ENCODE assay signal across 9 cellular contexts in genomic region chr4:24988776-24989175, GRCh38. TPM values are rescaled to one million over a fixed set of nuclear protein-coding genes. Genes with fewer than 3 reads are reported as not detected.
DNase-seq lines count a peak whose midpoint lies in the region; ATAC-seq, FAIRE-seq and TF ChIP-seq lines count a peak whose summit lies in the region.
"Had no signal": no experiment of that assay in that cellular context is flagged by ENCODE, and none has a peak within 500 bp of the region (broad histone marks: within the 10 kb centered on the region; RNA-seq: fewer than 3 reads in every experiment).

No MANE protein-coding gene starts in this region.

- no peaks in the 10 kb centered on the region for H3K36me3 ChIP-seq in thoracic aorta

- DNase-seq in NCI-H82 (lab: John Stamatoyannopoulos, UW) (peak; percentile 60), NCI-H82 treated with DMSO at 0.1 percent for 48 hours (lab: John Stamatoyannopoulos, UW; ENCODE audit: unreplicated experiment) (no peak), RCC 7860 (ENCODE audit: low spot score) (peak; percentile 39), frontal cortex (ENCODE audit: low spot score in 2 of 2) (peak; percentile 8 to 42), thoracic aorta (ENCODE audit: low spot score) (no peak)
- DNase-seq: CD4-positive, CD25-positive, alpha-beta regulatory T cell had no signal

- H3K4me3 ChIP-seq in thoracic aorta = no peak overlapping the region

- peak; percentile 50 for ATAC-seq in thoracic aorta (ENCODE audit: insufficient number of reproducible peaks, low FRiP score, low read depth)
- no peak for ATAC-seq in HG03571 (IDR thresholded peaks at IDR 0.05; ENCODE audit: unreplicated experiment)
- ATAC-seq in GM21447 (IDR thresholded peaks at IDR 0.05; ENCODE audit: unreplicated experiment) = no peak
- no peak for ATAC-seq in GM21723 (IDR thresholded peaks at IDR 0.05; ENCODE audit: unreplicated experiment)

- no peaks in the 10 kb centered on the region for H3K27me3 ChIP-seq in thoracic aorta (replicated peaks; ENCODE audit: insufficient read depth)

- H3K4me1 ChIP-seq in thoracic aorta (ENCODE audit: control insufficient read depth in 1 of 2, low read depth in 2 of 2) = no peaks in the 10 kb centered on the region

- no peak overlapping the region for H3K27ac ChIP-seq in thoracic aorta

- FAIRE-seq in RCC 7860 (lab: Jason Lieb, UNC) = no peak
- no peak for FAIRE-seq in frontal cortex (lab: Jason Lieb, UNC)

- no peaks in the 10 kb centered on the region for H3K9me3 ChIP-seq in thoracic aorta

- TF ChIP-seq CTCF in thoracic aorta (IDR thresholded peaks at IDR 0.05) = peak; percentile 34

RNA-seq across cellular contexts. Expression of gene LGI2, which starts 42.0 kb away (rescaled TPM):
- total RNA-seq in frontal cortex (2.0 TPM), thoracic aorta (1 to 10 TPM; 3.7 to 4.0 TPM)
- total RNA-seq: CD4-positive, CD25-positive, alpha-beta regulatory T cell had no signal

Comparison
In these comparisons a context has a peak if more than half of its experiments do, and no peak if none do; other contexts are left out.
1. DNase-seq: peak in NCI-H82 (single experiment), RCC 7860 (single experiment) and frontal cortex (2 of 2); none in NCI-H82 treated with DMSO at 0.1 percent for 48 hours (single experiment) and thoracic aorta (single experiment).